ENCODE assay signal across 18 cellular contexts in the genomic region with DNA sequence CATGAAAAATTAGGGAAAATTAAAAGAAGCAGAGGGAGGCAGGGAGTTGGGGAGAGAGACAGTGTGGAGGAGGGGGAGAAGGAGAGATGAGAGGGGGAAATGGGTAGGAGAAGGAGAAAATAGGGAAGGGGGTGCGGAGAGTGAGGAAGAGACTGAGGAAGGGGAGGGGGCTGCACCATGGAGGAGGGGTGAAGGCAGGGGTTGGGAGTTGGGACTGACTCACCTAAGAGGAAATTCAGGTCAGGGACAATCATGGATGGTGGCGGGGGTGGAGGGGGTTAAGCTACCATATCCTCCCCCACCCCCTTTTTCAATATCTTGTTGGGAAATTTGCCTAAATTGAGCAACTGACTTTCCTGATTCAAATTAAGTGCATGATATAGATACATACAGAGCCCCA.
"Had no signal": no experiment of that assay in that cellular context is flagged by ENCODE, and none has a peak within 500 bp of the region (broad histone marks: within the 10 kb centered on the region; RNA-seq: fewer than 3 reads in every experiment).

No MANE protein-coding gene starts in this region.

- DNase-seq: activated CD4-positive, alpha-beta T cell treated with anti-CD3 and anti-CD28 coated beads, Interleukin-2, amount 50 U/mL, for 1 hour; activated CD4-positive, CD25-positive, alpha-beta regulatory T cell; activated CD8-positive, alpha-beta memory T cell treated with anti-CD3 and anti-CD28 coated beads, Interleukin-2, amount 50 U/mL, for 4 hours; activated effector memory CD4-positive, alpha-beta T cell treated with Interleukin-2 at 50 U/mL for 16 hours; activated T-cell treated with anti-CD3 and anti-CD28 coated beads, Interleukin-2, amount 50 U/mL, for 4 hours; amniotic stem cell; effector CD8-positive, alpha-beta T cell; heart left ventricle; left lung; mammary epithelial cell; spleen; stimulated activated CD4-positive, alpha-beta T cell treated with anti-CD3 and anti-CD28 coated beads, Interleukin-4, amount 100 ng/mL, for 4 hours; stimulated activated naive CD4-positive, alpha-beta T cell; T-helper 9 cell had no signal

- H3K27me3 ChIP-seq: esophagus muscularis mucosa, gastroesophageal sphincter, heart left ventricle, left lung, neural progenitor cell, spleen had no signal

- FAIRE-seq: urothelium cell line had no signal

- H3K4me3 ChIP-seq: esophagus muscularis mucosa, gastroesophageal sphincter, heart left ventricle, left lung, neural progenitor cell, spleen had no signal

- H3K9me3 ChIP-seq: esophagus muscularis mucosa, gastroesophageal sphincter, heart left ventricle, left lung, spleen had no signal

- H3K36me3 ChIP-seq: gastroesophageal sphincter, left lung, neural progenitor cell had no signal

- H3K27ac ChIP-seq: left lung, neural progenitor cell had no signal

- H3K4me2 ChIP-seq: neural progenitor cell had no signal

- ATAC-seq: activated T-cell treated with anti-CD3 and anti-CD28 coated beads, Interleukin-2, amount 50 U/mL, for 4 hours; gastroesophageal sphincter; heart left ventricle; left lung had no signal

- H2AFZ ChIP-seq: neural progenitor cell had no signal

- H3K9ac ChIP-seq: neural progenitor cell had no signal
